9 cellular contexts compared by ENCODE assay signal in genomic region chr9:89604463-89605180, GRCh38. TPM values are rescaled to one million over a fixed set of nuclear protein-coding genes. Genes with fewer than 3 reads are reported as not detected.
DNase-seq lines count a peak whose midpoint lies in the region; TF ChIP-seq lines count a peak whose summit lies in the region.
"Had no signal": no experiment of that assay in that cellular context is flagged by ENCODE, and none has a peak within 500 bp of the region (broad histone marks: within the 10 kb centered on the region; RNA-seq: fewer than 3 reads in every experiment).

GADD45G (plus strand) TSS chr9:89605012; CDS start chr9:89605122, 110 bp downstream.

- H3K36me3 Mint-ChIP-seq in CD8-positive, alpha-beta memory T cell: no peaks in the 10 kb centered on the region

- no peaks in the 10 kb centered on the region for H3K36me3 ChIP-seq in CD8-positive, alpha-beta memory T cell (ENCODE audit: insufficient read depth, low read length)
- H3K36me3 ChIP-seq in ascending aorta (no peaks in the 10 kb centered on the region), uterus (no peaks in the 10 kb centered on the region)

- H3K4me3 Mint-ChIP-seq in CD8-positive, alpha-beta memory T cell: peak within 1 kb of the TSS; percentile 79 to 93 (median 86)

- peaks cover 18 to 32% of the 10 kb centered on the region in 2 donors for H3K27me3 Mint-ChIP-seq in CD8-positive, alpha-beta memory T cell

- peaks cover 7% of the 10 kb centered on the region for H3K27me3 ChIP-seq in CD8-positive, alpha-beta memory T cell (ENCODE audit: insufficient read depth, low read length, poor library complexity, severe bottlenecking)
- H3K27me3 ChIP-seq in ascending aorta (no peaks in the 10 kb centered on the region), uterus (no peaks in the 10 kb centered on the region)

- POLR2A ChIA-PET in CD8-positive, alpha-beta memory T cell (lab: Charles Lee): interaction anchor here (0.7 kb wide), 1 partner anchor 139 kb away, joined by 3 read pairs; no protein-coding TSS in a partner anchor

- peak within 1 kb of the TSS in 7 of 8 donors; percentile 21 to 89 (median 76) for H3K27ac Mint-ChIP-seq in CD8-positive, alpha-beta memory T cell

- H3K4me3 ChIP-seq in CD8-positive, alpha-beta memory T cell (ENCODE audit: low read length): peak within 1 kb of the TSS; percentile 69
- H3K4me3 ChIP-seq in ascending aorta (peak within 1 kb of the TSS; percentile 81 to 91), uterus (peak within 1 kb of the TSS; percentile 60 to 86)
- H3K4me3 ChIP-seq: PC-9 had no signal

- no peaks in the 10 kb centered on the region for H3K9me3 ChIP-seq in CD8-positive, alpha-beta memory T cell (ENCODE audit: low read length)
- H3K9me3 ChIP-seq in ascending aorta (no peaks in the 10 kb centered on the region), uterus (no peaks in the 10 kb centered on the region)

- intact Hi-C loops in T-helper 2 cell treated with Interferon-gamma antibody and Interleukin-4, amounts not matched to agents 100 ng/mL and 5 ng/mL, for 36 hours (cut with micrococcal nuclease): loop anchor here (1.0 to 10.0 kb wide), 7 partner anchors 53 to 1270 kb away; partner anchors contain the start of gene SEMA4D
- intact Hi-C loops in ascending aorta (cut with DNase I) (loop anchor here (1.0 to 5.0 kb wide), 4 partner anchors 58 to 1758 kb away; partner anchors contain the start of gene AUH), uterus (cut with DNase I; ENCODE audit: low total_unique reads) (loop anchor here (10.0 kb wide), 1 partner anchor 50 kb away; no protein-coding TSS in a partner anchor)

- peaks cover 21 to 38% (median 24%) of the 10 kb centered on the region in 3 donors for H3K4me1 Mint-ChIP-seq in CD8-positive, alpha-beta memory T cell

- CTCF ChIA-PET in CD8-positive, alpha-beta memory T cell (lab: Charles Lee): interaction anchor here (0.8 to 2.9 kb wide), 5 partner anchors 9 to 495 kb away, joined by 3 to 29 read pairs (median 15); no protein-coding TSS in a partner anchor

- peak; percentile 74 to 91 (median 79) for DNase-seq in CD8-positive, alpha-beta memory T cell
- DNase-seq in GOT3 (lab: John Stamatoyannopoulos, UW) (peak; percentile 55), NCI-H1105 treated with DMSO at 0.1 percent for 48 hours (lab: John Stamatoyannopoulos, UW) (peak; percentile 95), ascending aorta (ENCODE audit: low spot score in 2 of 2) (peak; percentile 63 to 94), hepatic stellate cell (ENCODE audit: low spot score) (peak; percentile 48), putamen (ENCODE audit: low spot score) (peak; percentile 92), uterus (peak; percentile 93 to 95)

- peak; percentile 91 to 98 for TF ChIP-seq POLR2A in uterus (IDR thresholded peaks at IDR 0.05)

- peaks cover 27% of the 10 kb centered on the region for H3K4me1 ChIP-seq in CD8-positive, alpha-beta memory T cell (ENCODE audit: insufficient read depth, low read length)
- peaks cover 9 to 24% of the 10 kb centered on the region in 2 donors for H3K4me1 ChIP-seq in ascending aorta
- peaks cover 0 to 10% of the 10 kb centered on the region in 2 donors for H3K4me1 ChIP-seq in uterus

- peak in 1 of 3 experiments; percentile 2 for TF ChIP-seq CTCF in ascending aorta (IDR thresholded peaks at IDR 0.05)
- TF ChIP-seq CTCF in uterus (IDR thresholded peaks at IDR 0.05): peak in 3 of 4 experiments; percentile 9 to 19 (median 19)

- H3K9me3 Mint-ChIP-seq in CD8-positive, alpha-beta memory T cell: no peaks in the 10 kb centered on the region

- H3K27ac ChIP-seq in CD8-positive, alpha-beta memory T cell (ENCODE audit: low read depth, low read length): no peak within 1 kb of the TSS
- H3K27ac ChIP-seq in ascending aorta: peak within 1 kb of the TSS; percentile 97
- H3K27ac ChIP-seq in uterus: peak within 1 kb of the TSS; percentile 91 to 92
- H3K27ac ChIP-seq: PC-9 had no signal

RNA-seq across cellular contexts. Expression of gene GADD45G, which starts in this region (rescaled TPM):
- total RNA-seq in CD8-positive, alpha-beta memory T cell: 1 to 10 TPM; 2.6 to 3.4 TPM
- 0.62 TPM for polyA plus RNA-seq in CD8-positive, alpha-beta memory T cell
- 8.8 and 10.9 TPM in 2 replicates for total RNA-seq in T-helper 2 cell treated with Interferon-gamma antibody and Interleukin-4, amounts not matched to agents 100 ng/mL and 5 ng/mL, for 36 hours
- total RNA-seq in ascending aorta: 4.6 TPM
- 10 to 100 TPM in 3 of 4 donors, under 1 TPM in 1; 0.88 to 91.2 (median 15.3) TPM for total RNA-seq in uterus
